In genomic region chr4:65592089-65592488, GRCh38 we compare ENCODE assay signal across 24 cellular contexts.
"Had no signal": no experiment of that assay in that cellular context is flagged by ENCODE, and none has a peak within 500 bp of the region (broad histone marks: within the 10 kb centered on the region; RNA-seq: fewer than 3 reads in every experiment).

No MANE protein-coding gene starts in this region.

- H3K4me1 Mint-ChIP-seq: activated CD4-positive, alpha-beta T cell treated with anti-CD3 and anti-CD28 coated beads, Interleukin-2, amount 10 ng/mL, durations not matched to agents 7 days and 5 days; activated naive CD8-positive, alpha-beta T cell treated with anti-CD3 and anti-CD28 coated beads, Interleukin-2, amount 50 U/mL, for 24 hours; naive thymus-derived CD8-positive, alpha-beta T cell had no signal

- H3K9me3 Mint-ChIP-seq: activated CD4-positive, alpha-beta T cell treated with anti-CD3 and anti-CD28 coated beads, Interleukin-2, amount 10 ng/mL, durations not matched to agents 7 days and 5 days had no signal

- H3K36me3 ChIP-seq: brain microvascular endothelial cell, tibial nerve had no signal

- H3K36me3 Mint-ChIP-seq: naive thymus-derived CD8-positive, alpha-beta T cell had no signal

- H3K27me3 Mint-ChIP-seq: activated CD4-positive, alpha-beta T cell treated with anti-CD3 and anti-CD28 coated beads, Interleukin-2, amount 10 ng/mL, durations not matched to agents 7 days and 5 days; activated naive CD8-positive, alpha-beta T cell treated with anti-CD3 and anti-CD28 coated beads, Interleukin-2, amount 50 U/mL, for 24 hours; naive thymus-derived CD8-positive, alpha-beta T cell had no signal

- H3K4me1 ChIP-seq: tibial nerve had no signal

- H3K27me3 ChIP-seq: brain microvascular endothelial cell, dorsolateral prefrontal cortex, tibial nerve had no signal

- DNase-seq: activated CD4-positive, alpha-beta T cell treated with anti-CD3 and anti-CD28 coated beads, Interleukin-2, amount 10 ng/mL, durations not matched to agents 7 days and 5 days; activated CD8-positive, alpha-beta memory T cell treated with anti-CD3 and anti-CD28 coated beads, Interleukin-2, amount 50 U/mL, for 4 hours; activated naive CD4-positive, alpha-beta T cell treated with anti-CD3 and anti-CD28 coated beads for 36 hours; activated naive CD8-positive, alpha-beta T cell treated with anti-CD3 and anti-CD28 coated beads, Interleukin-2, amount 50 U/mL, for 24 hours; activated T-cell treated with anti-CD3 and anti-CD28 coated beads, Interleukin-2, amount 50 U/mL, for 4 hours; anterior cingulate cortex; brain microvascular endothelial cell; central memory CD4-positive, alpha-beta T cell; dorsolateral prefrontal cortex; foreskin melanocyte; glutamatergic neuron; hypothalamus; mesenchymal stem cell; naive thymus-derived CD8-positive, alpha-beta T cell; occipital lobe; right cardiac atrium; stimulated activated naive CD8-positive, alpha-beta T cell treated with anti-CD3 and anti-CD28 coated beads, Interleukin-15, Interleukin-2, amounts not matched to agents 100 U/mL and 50 U/mL, for 24 hours; substantia nigra; T-helper 1 cell; T-helper 9 cell had no signal

- H3K9me3 ChIP-seq: tibial nerve had no signal

- H3K27ac Mint-ChIP-seq: activated CD4-positive, alpha-beta T cell treated with anti-CD3 and anti-CD28 coated beads, Interleukin-2, amount 10 ng/mL, durations not matched to agents 7 days and 5 days; activated naive CD4-positive, alpha-beta T cell treated with anti-CD3 and anti-CD28 coated beads for 36 hours; activated naive CD8-positive, alpha-beta T cell treated with anti-CD3 and anti-CD28 coated beads, Interleukin-2, amount 50 U/mL, for 24 hours; naive thymus-derived CD8-positive, alpha-beta T cell had no signal

- H3K4me3 Mint-ChIP-seq: activated CD4-positive, alpha-beta T cell treated with anti-CD3 and anti-CD28 coated beads, Interleukin-2, amount 10 ng/mL, durations not matched to agents 7 days and 5 days; activated naive CD4-positive, alpha-beta T cell treated with anti-CD3 and anti-CD28 coated beads for 36 hours; activated naive CD8-positive, alpha-beta T cell treated with anti-CD3 and anti-CD28 coated beads, Interleukin-2, amount 50 U/mL, for 24 hours; activated T-cell treated with anti-CD3 and anti-CD28 coated beads, Interleukin-2, amount 50 U/mL, for 4 hours; naive thymus-derived CD8-positive, alpha-beta T cell had no signal

- H3K27ac ChIP-seq: brain microvascular endothelial cell, dorsolateral prefrontal cortex, epithelial cell of prostate, tibial nerve had no signal

- H3K4me3 ChIP-seq: dorsolateral prefrontal cortex, tibial nerve had no signal

- FAIRE-seq: colon, urothelium cell line had no signal
